10 cellular contexts compared by ENCODE assay signal in genomic region chr1:109299087-109299983, GRCh38. TPM values are rescaled to one million over a fixed set of nuclear protein-coding genes. Genes with fewer than 3 reads are reported as not detected.
DNase-seq lines count a peak whose midpoint lies in the region; ATAC-seq and TF ChIP-seq lines count a peak whose summit lies in the region.
"Had no signal": no experiment of that assay in that cellular context is flagged by ENCODE, and none has a peak within 500 bp of the region (broad histone marks: within the 10 kb centered on the region; RNA-seq: fewer than 3 reads in every experiment).

No MANE protein-coding gene starts in this region.

- H3K9me3 Mint-ChIP-seq in activated T-helper 17 cell treated with anti-CD3 and anti-CD28 coated beads, Interleukin-2, amount 50 U/mL, for 72 hours, result no peaks in the 10 kb centered on the region
- no peaks in the 10 kb centered on the region for H3K9me3 Mint-ChIP-seq in progenitor cell of endocrine pancreas (ENCODE audit: low read depth)
- no peaks in the 10 kb centered on the region for H3K9me3 Mint-ChIP-seq in activated T-cell treated with anti-CD3 and anti-CD28 coated beads, Interleukin-2, amount 50 U/mL, for 72 hours
- H3K9me3 Mint-ChIP-seq: naive thymus-derived CD8-positive, alpha-beta T cell had no signal

- DNase-seq in DMS53 (lab: John Stamatoyannopoulos, UW), result peak; percentile 65
- peak; percentile 68 for DNase-seq in glomerular visceral epithelial cell (ENCODE audit: extremely low spot score)
- DNase-seq in progenitor cell of endocrine pancreas (ENCODE audit: low spot score, unreplicated experiment), result no peak
- no peak for DNase-seq in activated T-cell treated with anti-CD3 and anti-CD28 coated beads, Interleukin-2, amount 50 U/mL, for 72 hours
- DNase-seq in SK-N-DZ (ENCODE audit: low spot score), result no peak
- no peak for DNase-seq in NCI-H2171 (lab: John Stamatoyannopoulos, UW)
- DNase-seq: naive thymus-derived CD8-positive, alpha-beta T cell had no signal

- ATAC-seq in activated T-helper 17 cell treated with anti-CD3 and anti-CD28 coated beads, Interleukin-2, amount 50 U/mL, for 72 hours (replicated peaks), result no peak
- no peak for ATAC-seq in activated T-cell treated with anti-CD3 and anti-CD28 coated beads, Interleukin-2, amount 50 U/mL, for 72 hours (replicated peaks in 1 of 2)
- no peak for ATAC-seq in GM18517 (IDR thresholded peaks at IDR 0.05; ENCODE audit: unreplicated experiment)
- ATAC-seq: naive thymus-derived CD8-positive, alpha-beta T cell had no signal

- peaks cover 3% of the 10 kb centered on the region for H3K4me1 Mint-ChIP-seq in activated T-helper 17 cell treated with anti-CD3 and anti-CD28 coated beads, Interleukin-2, amount 50 U/mL, for 72 hours
- peaks cover 13% of the 10 kb centered on the region for H3K4me1 Mint-ChIP-seq in progenitor cell of endocrine pancreas (ENCODE audit: low read depth)
- H3K4me1 Mint-ChIP-seq in activated T-cell treated with anti-CD3 and anti-CD28 coated beads, Interleukin-2, amount 50 U/mL, for 72 hours (ENCODE audit: low read depth), result no peaks in the 10 kb centered on the region

- no peaks in the 10 kb centered on the region for H3K36me3 Mint-ChIP-seq in activated T-helper 17 cell treated with anti-CD3 and anti-CD28 coated beads, Interleukin-2, amount 50 U/mL, for 72 hours (ENCODE audit: low read depth)
- H3K36me3 Mint-ChIP-seq in progenitor cell of endocrine pancreas (ENCODE audit: insufficient read depth), result no peaks in the 10 kb centered on the region
- no peaks in the 10 kb centered on the region for H3K36me3 Mint-ChIP-seq in activated T-cell treated with anti-CD3 and anti-CD28 coated beads, Interleukin-2, amount 50 U/mL, for 72 hours (ENCODE audit: insufficient read depth in 2 of 2)
- H3K36me3 Mint-ChIP-seq: activated naive CD8-positive, alpha-beta T cell; naive thymus-derived CD8-positive, alpha-beta T cell had no signal

- peak overlapping the region; percentile 16 for H3K27ac Mint-ChIP-seq in activated T-helper 17 cell treated with anti-CD3 and anti-CD28 coated beads, Interleukin-2, amount 50 U/mL, for 72 hours
- peak overlapping the region; percentile 17 for H3K27ac Mint-ChIP-seq in progenitor cell of endocrine pancreas
- H3K27ac Mint-ChIP-seq in activated T-cell treated with anti-CD3 and anti-CD28 coated beads, Interleukin-2, amount 50 U/mL, for 72 hours, result no peak overlapping the region
- H3K27ac Mint-ChIP-seq: activated naive CD8-positive, alpha-beta T cell had no signal

- no peak for TF ChIP-seq CTCF in progenitor cell of endocrine pancreas (IDR thresholded peaks at IDR 0.05; ENCODE audit: unreplicated experiment)

- no peak overlapping the region for H3K4me3 Mint-ChIP-seq in activated T-helper 17 cell treated with anti-CD3 and anti-CD28 coated beads, Interleukin-2, amount 50 U/mL, for 72 hours
- H3K4me3 Mint-ChIP-seq in progenitor cell of endocrine pancreas (ENCODE audit: low read depth), result no peak overlapping the region
- no peak overlapping the region for H3K4me3 Mint-ChIP-seq in activated T-cell treated with anti-CD3 and anti-CD28 coated beads, Interleukin-2, amount 50 U/mL, for 72 hours
- H3K4me3 Mint-ChIP-seq: activated naive CD8-positive, alpha-beta T cell; naive thymus-derived CD8-positive, alpha-beta T cell had no signal

- H3K27me3 Mint-ChIP-seq in activated T-helper 17 cell treated with anti-CD3 and anti-CD28 coated beads, Interleukin-2, amount 50 U/mL, for 72 hours, result peaks cover 12% of the 10 kb centered on the region
- peaks cover 13% of the 10 kb centered on the region for H3K27me3 Mint-ChIP-seq in progenitor cell of endocrine pancreas
- H3K27me3 Mint-ChIP-seq in activated T-cell treated with anti-CD3 and anti-CD28 coated beads, Interleukin-2, amount 50 U/mL, for 72 hours (ENCODE audit: low read depth), result peaks cover 15% of the 10 kb centered on the region

RNA-seq across cellular contexts. Expression of gene MYBPHL, which starts 7.5 kb away (rescaled TPM):
- not detected for total RNA-seq in activated T-helper 17 cell treated with anti-CD3 and anti-CD28 coated beads, Interleukin-2, amount 50 U/mL, for 72 hours
- total RNA-seq in progenitor cell of endocrine pancreas, result 0.29 TPM in 1 of 2 replicates, not detected in the other
- not detected for total RNA-seq in activated T-cell treated with anti-CD3 and anti-CD28 coated beads, Interleukin-2, amount 50 U/mL, for 72 hours
- not detected in 2 replicates for polyA plus RNA-seq in SK-N-DZ (2014; cell fraction: cytosol; rRNA removed)
- not detected in 2 replicates for polyA plus RNA-seq in SK-N-DZ (2014; cell fraction: nucleus; rRNA removed)
- total RNA-seq: naive thymus-derived CD8-positive, alpha-beta T cell had no signal
- polyA plus RNA-seq: naive thymus-derived CD8-positive, alpha-beta T cell had no signal

RNA-seq across cellular contexts. Expression of gene PSRC1, which starts 16.4 kb away (rescaled TPM):
- total RNA-seq in activated T-helper 17 cell treated with anti-CD3 and anti-CD28 coated beads, Interleukin-2, amount 50 U/mL, for 72 hours, result 10 to 100 TPM; 17.5 to 20.3 TPM
- 26.1 and 29.4 TPM in 2 replicates for total RNA-seq in progenitor cell of endocrine pancreas
- total RNA-seq in activated T-cell treated with anti-CD3 and anti-CD28 coated beads, Interleukin-2, amount 50 U/mL, for 72 hours, result 10 to 100 TPM; 17.5 to 18.3 TPM
- 83.0 and 87.1 TPM in 2 replicates for polyA plus RNA-seq in SK-N-DZ (2014; cell fraction: cytosol; rRNA removed)
- polyA plus RNA-seq in SK-N-DZ (2014; cell fraction: nucleus; rRNA removed), result 240 and 284 TPM in 2 replicates

RNA-seq across cellular contexts. Expression of gene CELSR2, which starts 50.0 kb away (rescaled TPM):
- 1 to 10 TPM in 1 of 2 donors, under 1 TPM in 1; 0.77 to 1.3 TPM for total RNA-seq in activated T-helper 17 cell treated with anti-CD3 and anti-CD28 coated beads, Interleukin-2, amount 50 U/mL, for 72 hours
- total RNA-seq in progenitor cell of endocrine pancreas, result 33.7 and 38.7 TPM in 2 replicates
- 1 to 10 TPM; 2.5 to 3.1 TPM for total RNA-seq in activated T-cell treated with anti-CD3 and anti-CD28 coated beads, Interleukin-2, amount 50 U/mL, for 72 hours
- 13.3 and 16.5 TPM in 2 replicates for polyA plus RNA-seq in SK-N-DZ (2014; cell fraction: cytosol; rRNA removed)
- polyA plus RNA-seq in SK-N-DZ (2014; cell fraction: nucleus; rRNA removed), result 19.1 and 33.5 TPM in 2 replicates

Comparison
In these comparisons a context has a peak if more than half of its experiments do, and no peak if none do; other contexts are left out.
1. DNase-seq: peak in DMS53 (single experiment) and glomerular visceral epithelial cell (single experiment); none in progenitor cell of endocrine pancreas (single experiment), activated T-cell treated with anti-CD3 and anti-CD28 coated beads, Interleukin-2, amount 50 U/mL, for 72 hours (0 of 2), SK-N-DZ (single experiment) and NCI-H2171 (single experiment).